ENCODE assay signal across 11 cellular contexts in the genomic region with DNA sequence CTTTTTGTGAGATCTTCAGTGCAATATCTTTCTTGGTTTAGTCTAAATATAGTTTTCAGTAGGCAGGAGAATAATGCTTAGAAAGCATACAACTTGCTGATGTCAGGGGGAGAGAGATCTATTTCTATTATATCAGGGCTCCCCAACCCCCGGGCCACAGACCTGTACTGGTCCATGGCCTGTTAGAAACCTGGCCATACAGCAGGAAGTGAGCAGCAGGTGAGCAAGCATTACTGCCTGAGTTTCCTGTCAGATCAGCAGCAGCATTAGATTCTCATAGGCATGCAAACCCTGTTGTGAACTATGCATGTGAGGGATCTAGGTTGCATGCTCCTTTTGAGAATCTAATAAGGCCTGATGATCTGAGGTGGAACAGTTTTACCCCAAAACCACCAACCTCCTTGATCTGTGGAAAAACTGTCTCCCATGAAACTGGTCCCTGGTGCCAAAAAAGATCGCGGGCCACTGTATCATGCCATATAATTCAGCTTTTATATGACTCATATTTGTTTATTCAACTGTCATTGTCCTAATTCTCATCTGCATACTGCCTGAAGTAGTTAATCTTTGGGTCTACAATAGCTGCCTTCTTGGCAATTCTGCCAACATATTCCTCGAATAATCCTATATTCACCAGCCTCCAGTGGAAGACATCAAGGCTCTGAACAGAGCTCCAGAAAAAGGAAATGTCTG.
DNase-seq lines count a peak whose midpoint lies in the region; ATAC-seq lines count a peak whose summit lies in the region.
"Had no signal": no experiment of that assay in that cellular context is flagged by ENCODE, and none has a peak within 500 bp of the region (broad histone marks: within the 10 kb centered on the region; RNA-seq: fewer than 3 reads in every experiment).

No MANE protein-coding gene starts in this region.

- H3K27me3 ChIP-seq in MG63: no peaks in the 10 kb centered on the region
- H3K27me3 ChIP-seq: SJCRH30, upper lobe of left lung had no signal

- peak; percentile 42 to 50 for ATAC-seq in activated T-cell treated with anti-CD3 and anti-CD28 coated beads, Interleukin-2, amount 50 U/mL, for 4 hours
- peak; percentile 37 for ATAC-seq in HG02885 (IDR thresholded peaks at IDR 0.05; ENCODE audit: poor library complexity, unreplicated experiment)
- no peak for ATAC-seq in GM21619 (IDR thresholded peaks at IDR 0.05; ENCODE audit: unreplicated experiment)

- H3K27me3 Mint-ChIP-seq in activated T-cell treated with anti-CD3 and anti-CD28 coated beads, Interleukin-2, amount 50 U/mL, for 4 hours (ENCODE audit: low read depth): no peaks in the 10 kb centered on the region
- H3K27me3 Mint-ChIP-seq in activated CD4-positive, alpha-beta memory T cell treated with anti-CD3 and anti-CD28 coated beads, Interleukin-2, amount 10 ng/mL, durations not matched to agents 7 days and 5 days: no peaks in the 10 kb centered on the region

- H3K9me3 ChIP-seq in MG63: peaks cover 4% of the 10 kb centered on the region; the same call in 1 of the 2 replicates

- H3K4me1 Mint-ChIP-seq in activated T-cell treated with anti-CD3 and anti-CD28 coated beads, Interleukin-2, amount 50 U/mL, for 4 hours (ENCODE audit: low read depth): peaks cover 41% of the 10 kb centered on the region
- peaks cover 33% of the 10 kb centered on the region for H3K4me1 Mint-ChIP-seq in activated CD4-positive, alpha-beta memory T cell treated with anti-CD3 and anti-CD28 coated beads, Interleukin-2, amount 10 ng/mL, durations not matched to agents 7 days and 5 days

- H3K4me3 ChIP-seq in MG63: no peak overlapping the region
- H3K4me3 ChIP-seq: SJCRH30, upper lobe of left lung had no signal

- H3K4me3 Mint-ChIP-seq in activated T-cell treated with anti-CD3 and anti-CD28 coated beads, Interleukin-2, amount 50 U/mL, for 4 hours: no peak overlapping the region
- no peak overlapping the region for H3K4me3 Mint-ChIP-seq in activated CD4-positive, alpha-beta memory T cell treated with anti-CD3 and anti-CD28 coated beads, Interleukin-2, amount 10 ng/mL, durations not matched to agents 7 days and 5 days

- no peak for DNase-seq in activated T-cell treated with anti-CD3 and anti-CD28 coated beads, Interleukin-2, amount 50 U/mL, for 4 hours
- no peak for DNase-seq in activated T-cell treated with anti-CD3 and anti-CD28 coated beads, Interleukin-2, amount 50 U/mL, for 48 hours
- no peak for DNase-seq in activated CD4-positive, alpha-beta memory T cell treated with anti-CD3 and anti-CD28 coated beads, Interleukin-2, amount 10 ng/mL, durations not matched to agents 7 days and 5 days
- DNase-seq in putamen (ENCODE audit: low spot score) (peak; percentile 7), MG63 (no peak)
- DNase-seq in stimulated activated naive CD4-positive, alpha-beta T cell treated with Interleukin-2 at 50 U/mL for 16 hours (lab: John Stamatoyannopoulos, UW): no peak
- DNase-seq: NCI-H446 treated with DMSO at 0.1 percent for 48 hours, SJCRH30, upper lobe of left lung had no signal

- H3K36me3 ChIP-seq in MG63: no peaks in the 10 kb centered on the region
- H3K36me3 ChIP-seq: SJCRH30, upper lobe of left lung had no signal

- peaks cover 11% of the 10 kb centered on the region for H3K9me3 Mint-ChIP-seq in activated T-cell treated with anti-CD3 and anti-CD28 coated beads, Interleukin-2, amount 50 U/mL, for 4 hours
- H3K9me3 Mint-ChIP-seq in activated CD4-positive, alpha-beta memory T cell treated with anti-CD3 and anti-CD28 coated beads, Interleukin-2, amount 10 ng/mL, durations not matched to agents 7 days and 5 days: peaks cover 15% of the 10 kb centered on the region

- peaks cover 3% of the 10 kb centered on the region for H3K36me3 Mint-ChIP-seq in activated T-cell treated with anti-CD3 and anti-CD28 coated beads, Interleukin-2, amount 50 U/mL, for 4 hours (ENCODE audit: insufficient read depth)
- H3K36me3 Mint-ChIP-seq in activated CD4-positive, alpha-beta memory T cell treated with anti-CD3 and anti-CD28 coated beads, Interleukin-2, amount 10 ng/mL, durations not matched to agents 7 days and 5 days (ENCODE audit: low read depth): peaks cover 13% of the 10 kb centered on the region

- POLR2A ChIA-PET in activated CD4-positive, alpha-beta memory T cell treated with anti-CD3 and anti-CD28 coated beads, Interleukin-2, amount 10 ng/mL, durations not matched to agents 7 days and 5 days (lab: Charles Lee): interaction anchor here (0.6 to 1.9 kb wide), 2 partner anchors 164 to 165 kb away, joined by 3 to 5 read pairs; partner anchors contain the start of gene DYRK2

- CTCF ChIA-PET in activated CD4-positive, alpha-beta memory T cell treated with anti-CD3 and anti-CD28 coated beads, Interleukin-2, amount 10 ng/mL, durations not matched to agents 7 days and 5 days (lab: Charles Lee): no interaction called here

- H3K27ac Mint-ChIP-seq in activated CD4-positive, alpha-beta memory T cell treated with anti-CD3 and anti-CD28 coated beads, Interleukin-2, amount 10 ng/mL, durations not matched to agents 7 days and 5 days: peak overlapping the region; percentile 16
